ENCODE assay signal across 25 cellular contexts in genomic region chr6:133097208-133097607, GRCh38.
"Had no signal": no experiment of that assay in that cellular context is flagged by ENCODE, and none has a peak within 500 bp of the region (broad histone marks: within the 10 kb centered on the region; RNA-seq: fewer than 3 reads in every experiment).

No MANE protein-coding gene starts in this region.

- H3K36me3 ChIP-seq: MG63, SJSA1 had no signal

- DNase-seq: activated CD4-positive, alpha-beta T cell treated with anti-CD3 and anti-CD28 coated beads, Interleukin-2, amount 10 ng/mL, durations not matched to agents 24 days and 14 days; activated CD4-positive, alpha-beta T cell treated with anti-CD3 and anti-CD28 coated beads, Interleukin-2, amount 50 U/mL, for 48 hours; activated CD4-positive, CD25-positive, alpha-beta regulatory T cell treated with anti-CD3 and anti-CD28 coated beads, Interleukin-2, amount 50 U/mL, for 72 hours; activated CD8-positive, alpha-beta memory T cell treated with anti-CD3 and anti-CD28 coated beads, Interleukin-2, amount 10 ng/mL, durations not matched to agents 7 days and 5 days; activated effector memory CD4-positive, alpha-beta T cell treated with anti-CD3 and anti-CD28 coated beads, Interleukin-2, amount 50 U/mL, for 16 hours; activated naive CD4-positive, alpha-beta T cell treated with Interleukin-2 at 50 U/mL for 16 hours; activated T-cell treated with anti-CD3 and anti-CD28 coated beads, Interleukin-2, amount 50 U/mL, for 24 hours; amygdala; caudate nucleus; KBM-7; MG63; MV-4-11; NCI-H1092 treated with DMSO at 0.1 percent for 48 hours; NCI-H1417 treated with DMSO at 0.1 percent for 48 hours; NCI-H1694; NCI-H2029 treated with DMSO at 0.1 percent for 48 hours; NCI-H345; NCI-H510A treated with DMSO at 0.1 percent for 48 hours; NCI-H69; PC-3; SHP77; SW 1271 had no signal

- H3K4me1 ChIP-seq: SJSA1 had no signal

- ATAC-seq: activated CD8-positive, alpha-beta memory T cell treated with anti-CD3 and anti-CD28 coated beads, Interleukin-2, amount 10 ng/mL, durations not matched to agents 7 days and 5 days; activated naive CD4-positive, alpha-beta T cell treated with anti-CD3 and anti-CD28 coated beads, Interleukin-2, amount 50 U/mL, for 72 hours; PC-3; SK-N-SH treated with all-trans-retinoic acid at 6 μM for 48 hours had no signal

- H3K9me3 ChIP-seq: MG63, SJSA1 had no signal

- H3K27me3 ChIP-seq: MG63, SJSA1 had no signal

- H3K27ac ChIP-seq: SJSA1 had no signal

- H3K4me3 ChIP-seq: MG63, SJSA1 had no signal
